ENCODE assay signal across 8 cellular contexts in genomic region chr1:151540021-151540981, GRCh38. TPM values are rescaled to one million over a fixed set of nuclear protein-coding genes. Genes with fewer than 3 reads are reported as not detected.
DNase-seq lines count a peak whose midpoint lies in the region; ATAC-seq and TF ChIP-seq lines count a peak whose summit lies in the region.

TSS of gene TUFT1 (plus strand) at chr1:151540309. CDS start at chr1:151540367, 58 bp downstream.

- peak; percentile 94 for ATAC-seq in GM21529 (IDR thresholded peaks at IDR 0.05; ENCODE audit: unreplicated experiment)
- peak; percentile 97 to 99 for ATAC-seq in naive thymus-derived CD8-positive, alpha-beta T cell

- intact Hi-C loops in activated T-helper 1 cell treated with anti-CD3 and anti-CD28 coated beads, Interleukin-12 subunit alpha, Interleukin-12 subunit beta, Interleukin-2, Interleukin-4 antibody, amounts not matched to agents 30 ng/mL and 10 ng/mL and 1 ng/mL, durations not matched to agents 14 hours and 24 hours and 36 hours (cut with micrococcal nuclease): loop anchor here (1.0 to 5.0 kb wide), 9 partner anchors 29 to 298 kb away; partner anchors contain the start of genes CGN, POGZ, PSMB4 and RFX5

- peak within 1 kb of the TSS; percentile 51 to 82 (median 68) for H3K4me3 ChIP-seq in Peyer's patch
- H3K4me3 ChIP-seq in fibroblast of lung (replicated peaks in 1 of 4; ENCODE audit: control extremely low read depth in 1 of 4, insufficient read depth in 1 of 4, low read depth in 3 of 4, low read length in 4 of 4): peak within 1 kb of the TSS; percentile 70 to 87 (median 80)

- H3K9ac ChIP-seq in fibroblast of lung (ENCODE audit: insufficient read depth, low read length): peak within 1 kb of the TSS; percentile 68

- peak within 1 kb of the TSS; percentile 94 to 99 (median 97) for H3K4me3 Mint-ChIP-seq in IgD-negative memory B cell
- peak within 1 kb of the TSS; percentile 91 for H3K4me3 Mint-ChIP-seq in activated T-helper 1 cell treated with anti-CD3 and anti-CD28 coated beads, Interleukin-12 subunit alpha, Interleukin-12 subunit beta, Interleukin-2, Interleukin-4 antibody, amounts not matched to agents 30 ng/mL and 10 ng/mL and 1 ng/mL, durations not matched to agents 14 hours and 24 hours and 36 hours
- peak within 1 kb of the TSS; percentile 90 to 98 (median 94) for H3K4me3 Mint-ChIP-seq in naive thymus-derived CD8-positive, alpha-beta T cell

- H3K27me3 Mint-ChIP-seq in IgD-negative memory B cell: peaks cover 5% of the 10 kb centered on the region
- peaks cover 10% of the 10 kb centered on the region for H3K27me3 Mint-ChIP-seq in activated T-helper 1 cell treated with anti-CD3 and anti-CD28 coated beads, Interleukin-12 subunit alpha, Interleukin-12 subunit beta, Interleukin-2, Interleukin-4 antibody, amounts not matched to agents 30 ng/mL and 10 ng/mL and 1 ng/mL, durations not matched to agents 14 hours and 24 hours and 36 hours (ENCODE audit: insufficient read depth)
- H3K27me3 Mint-ChIP-seq in naive thymus-derived CD8-positive, alpha-beta T cell: peaks cover 0 to 4% (median 0%) of the 10 kb centered on the region in 5 donors

- peaks cover 0 to 18% (median 3%) of the 10 kb centered on the region in 4 donors for H3K4me1 ChIP-seq in Peyer's patch
- H3K4me1 ChIP-seq in fibroblast of lung (ENCODE audit: control insufficient read depth, extremely low read depth, insufficient read depth, low read length): peaks cover 14% of the 10 kb centered on the region

- H3K4me2 ChIP-seq in fibroblast of lung (ENCODE audit: extremely low read depth, insufficient read depth, low read length): peak within 1 kb of the TSS; percentile 46

- no peaks in the 10 kb centered on the region for H3K9me3 Mint-ChIP-seq in IgD-negative memory B cell
- no peaks in the 10 kb centered on the region for H3K9me3 Mint-ChIP-seq in activated T-helper 1 cell treated with anti-CD3 and anti-CD28 coated beads, Interleukin-12 subunit alpha, Interleukin-12 subunit beta, Interleukin-2, Interleukin-4 antibody, amounts not matched to agents 30 ng/mL and 10 ng/mL and 1 ng/mL, durations not matched to agents 14 hours and 24 hours and 36 hours
- no peaks in the 10 kb centered on the region for H3K9me3 Mint-ChIP-seq in naive thymus-derived CD8-positive, alpha-beta T cell

- H3K36me3 Mint-ChIP-seq in IgD-negative memory B cell: peaks cover under 1% of the 10 kb centered on the region
- peaks cover 6% of the 10 kb centered on the region for H3K36me3 Mint-ChIP-seq in activated T-helper 1 cell treated with anti-CD3 and anti-CD28 coated beads, Interleukin-12 subunit alpha, Interleukin-12 subunit beta, Interleukin-2, Interleukin-4 antibody, amounts not matched to agents 30 ng/mL and 10 ng/mL and 1 ng/mL, durations not matched to agents 14 hours and 24 hours and 36 hours (ENCODE audit: low read depth)
- no peaks in the 10 kb centered on the region for H3K36me3 Mint-ChIP-seq in naive thymus-derived CD8-positive, alpha-beta T cell

- no peaks in the 10 kb centered on the region for H3K79me2 ChIP-seq in fibroblast of lung (ENCODE audit: control insufficient read depth, insufficient read depth, low read length)

- TF ChIP-seq CTCF in Peyer's patch (IDR thresholded peaks at IDR 0.05) (no peak), fibroblast of lung (conservative IDR thresholded peaks at IDR 0.05 in 1 of 2, IDR thresholded peaks at IDR 0.05 in 1 of 2; ENCODE audit: low read depth in 1 of 2, low read length in 2 of 2) (no peak)

- H3K9me3 ChIP-seq in Peyer's patch (no peaks in the 10 kb centered on the region), fibroblast of lung (ENCODE audit: control insufficient read depth, insufficient read depth, low read depth, low read length) (no peaks in the 10 kb centered on the region)

- H3K36me3 ChIP-seq in Peyer's patch (peaks cover 0 to 18% (median 0%) of the 10 kb centered on the region in 3 donors), fibroblast of lung (ENCODE audit: control insufficient read depth, insufficient read depth, low read length) (no peaks in the 10 kb centered on the region)

- no peaks in the 10 kb centered on the region for H3K27me3 ChIP-seq in Peyer's patch
- no peaks in the 10 kb centered on the region for H3K27me3 ChIP-seq in fibroblast of lung (ENCODE audit: control insufficient read depth, insufficient read depth, low read length)

- peaks cover 4 to 25% (median 11%) of the 10 kb centered on the region in 3 donors for H3K4me1 Mint-ChIP-seq in IgD-negative memory B cell
- peaks cover 16% of the 10 kb centered on the region for H3K4me1 Mint-ChIP-seq in activated T-helper 1 cell treated with anti-CD3 and anti-CD28 coated beads, Interleukin-12 subunit alpha, Interleukin-12 subunit beta, Interleukin-2, Interleukin-4 antibody, amounts not matched to agents 30 ng/mL and 10 ng/mL and 1 ng/mL, durations not matched to agents 14 hours and 24 hours and 36 hours (ENCODE audit: low read depth)
- H3K4me1 Mint-ChIP-seq in naive thymus-derived CD8-positive, alpha-beta T cell: peaks cover 10 to 26% (median 25%) of the 10 kb centered on the region in 4 donors

- DNase-seq in DMS 273 treated with DMSO at 0.1 percent for 48 hours (lab: John Stamatoyannopoulos, UW) (peak; percentile 82), Peyer's patch (peak; percentile 95 to 98 (median 97)), fibroblast of lung (ENCODE audit: low read depth in 2 of 2) (peak; percentile 88 to 92)
- DNase-seq in activated T-helper 1 cell treated with anti-CD3 and anti-CD28 coated beads, Interleukin-12 subunit alpha, Interleukin-12 subunit beta, Interleukin-2, Interleukin-4 antibody, amounts not matched to agents 30 ng/mL and 10 ng/mL and 1 ng/mL, durations not matched to agents 14 hours and 24 hours and 36 hours (ENCODE audit: low spot score): peak; percentile 91
- peak; percentile 87 to 97 (median 94) for DNase-seq in naive thymus-derived CD8-positive, alpha-beta T cell
- peak; percentile 87 to 94 (median 92) for DNase-seq in stimulated activated naive CD4-positive, alpha-beta T cell (lab: John Stamatoyannopoulos, UW)

- H4K20me1 ChIP-seq in fibroblast of lung (ENCODE audit: control insufficient read depth, extremely low read depth, insufficient read depth, low read length): no peaks in the 10 kb centered on the region

- TF ChIP-seq POLR2A in Peyer's patch (IDR thresholded peaks at IDR 0.05): peak; percentile 82 to 96

- H3K27ac Mint-ChIP-seq in IgD-negative memory B cell: peak within 1 kb of the TSS; percentile 71 to 93 (median 87)
- H3K27ac Mint-ChIP-seq in activated T-helper 1 cell treated with anti-CD3 and anti-CD28 coated beads, Interleukin-12 subunit alpha, Interleukin-12 subunit beta, Interleukin-2, Interleukin-4 antibody, amounts not matched to agents 30 ng/mL and 10 ng/mL and 1 ng/mL, durations not matched to agents 14 hours and 24 hours and 36 hours: peak within 1 kb of the TSS; percentile 62
- peak within 1 kb of the TSS; percentile 58 to 96 (median 90) for H3K27ac Mint-ChIP-seq in naive thymus-derived CD8-positive, alpha-beta T cell

- peak within 1 kb of the TSS; percentile 58 for H2AFZ ChIP-seq in fibroblast of lung (ENCODE audit: low read length)

- POLR2A ChIA-PET in naive thymus-derived CD8-positive, alpha-beta T cell (lab: Charles Lee): interaction anchor here (0.5 to 1.0 kb wide), 4 partner anchors 93 to 258 kb away, joined by 3 to 6 read pairs (median 4); partner anchors contain the start of genes MRPL9 and ZNF687

- H3K27ac ChIP-seq in Peyer's patch (peak within 1 kb of the TSS; percentile 68 to 91 (median 81)), fibroblast of lung (ENCODE audit: insufficient read depth, low read length) (peak within 1 kb of the TSS; percentile 70)

RNA-seq across cellular contexts. Expression of gene TUFT1, which starts in this region (rescaled TPM):
- polyA plus RNA-seq in IgD-negative memory B cell: 1.6 TPM
- 10 to 100 TPM; 12.4 to 23.4 (median 19.3) TPM for total RNA-seq in Peyer's patch
- total RNA-seq in activated T-helper 1 cell treated with anti-CD3 and anti-CD28 coated beads, Interleukin-12 subunit alpha, Interleukin-12 subunit beta, Interleukin-2, Interleukin-4 antibody, amounts not matched to agents 30 ng/mL and 10 ng/mL and 1 ng/mL, durations not matched to agents 14 hours and 24 hours and 36 hours: 1.9 and 2.3 TPM in 2 replicates
- 6.9 and 18.2 TPM in 2 replicates for total RNA-seq in fibroblast of lung
- polyA plus RNA-seq in fibroblast of lung: 16.7 and 24.7 TPM in 2 replicates
- 12.6 and 18.4 TPM in 2 replicates for polyA plus RNA-seq in fibroblast of lung (2012)
- 11.2 and 12.0 TPM in 2 replicates for polyA minus RNA-seq in fibroblast of lung (ENCODE audit: low replicate concordance)
- 1 to 10 TPM; 2.9 to 3.2 TPM for total RNA-seq in naive thymus-derived CD8-positive, alpha-beta T cell
- polyA plus RNA-seq in naive thymus-derived CD8-positive, alpha-beta T cell: 1 to 10 TPM in 2 of 3 donors, under 1 TPM in 1; 0.80 to 1.9 (median 1.7) TPM

Comparison
In these comparisons a context has a peak if more than half of its experiments do, and no peak if none do; other contexts are left out.
1. Peak in every context shown above with its lines: DNase-seq, ATAC-seq, H3K4me3 ChIP-seq and H3K27ac ChIP-seq.